ENCODE assay signal across 8 cellular contexts in the genomic region with DNA sequence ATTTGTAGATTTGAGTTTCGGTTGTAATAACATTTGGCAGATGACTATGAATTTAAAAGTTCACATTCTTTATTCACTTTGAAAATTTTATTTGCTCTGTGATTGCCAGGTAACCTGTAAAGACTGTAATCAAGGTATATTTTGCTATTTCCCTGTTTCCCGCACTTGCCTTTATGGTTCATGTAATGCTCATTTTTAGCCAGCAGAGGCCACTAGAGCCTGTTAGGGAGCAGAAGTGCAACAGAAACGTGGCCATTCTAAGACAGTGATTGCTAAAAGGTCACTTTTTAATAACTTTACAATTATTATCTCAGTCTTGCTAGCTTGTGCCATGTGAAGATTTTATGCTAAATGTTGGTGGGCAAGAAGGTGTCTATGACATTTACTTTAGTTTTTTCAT. TPM values are rescaled to one million over a fixed set of nuclear protein-coding genes. Genes with fewer than 3 reads are reported as not detected.
DNase-seq lines count a peak whose midpoint lies in the region; ATAC-seq and TF ChIP-seq lines count a peak whose summit lies in the region.

No MANE protein-coding gene starts in this region.

- 20 to 37% methylated on average over 3 of the region's 3 CpGs for WGBS in lung, 2 donors

- H3K36me3 ChIP-seq in CD8-positive, alpha-beta T cell (ENCODE audit: insufficient read depth, low read length): peaks cover 3% of the 10 kb centered on the region
- H3K36me3 ChIP-seq in breast epithelium (no peaks in the 10 kb centered on the region), lung (ENCODE audit: control insufficient read depth in 2 of 2, insufficient read depth in 2 of 2, low read length in 2 of 2) (peaks cover 4 to 8% of the 10 kb centered on the region in 2 donors)

- peak; percentile 73 for TF ChIP-seq CTCF in CD8-positive, alpha-beta T cell (IDR thresholded peaks at IDR 0.05)
- peak; percentile 81 for TF ChIP-seq CTCF in GM12873 (IDR thresholded peaks at IDR 0.05; ENCODE audit: insufficient read depth, low read depth, low read length, missing control alignments)
- peak in 2 of 3 donors; percentile 64 to 68 for TF ChIP-seq CTCF in breast epithelium (IDR thresholded peaks at IDR 0.05)
- TF ChIP-seq CTCF in lung (IDR thresholded peaks at IDR 0.05; ENCODE audit: control extremely low read depth, extremely low read depth): peak; percentile 78

- intact Hi-C loops in CD8-positive, alpha-beta T cell (cut with DNase I, micrococcal nuclease): loop anchor here (5.0 kb wide), 3 partner anchors 316 to 776 kb away; partner anchors contain the start of gene EFNB1 (in 1 of the 2)
- intact Hi-C loops in breast epithelium (cut with DNase I; ENCODE audit: low total_unique reads): no loop called here

- no peaks in the 10 kb centered on the region for H3K27me3 Mint-ChIP-seq in CD8-positive, alpha-beta T cell (ENCODE audit: low read depth)

- DNase-seq in CD8-positive, alpha-beta T cell: peak in 1 of 7 experiments; percentile 33
- DNase-seq in NCI-H2227 (lab: John Stamatoyannopoulos, UW; ENCODE audit: unreplicated experiment): peak; percentile 76
- DNase-seq in breast epithelium (ENCODE audit: low spot score in 2 of 2): no peak
- peak; percentile 46 for DNase-seq in lung (ENCODE audit: low spot score)
- no peak for DNase-seq in GM19240 (ENCODE audit: insufficient read length, low spot score)

- no peak overlapping the region for H3K4me3 Mint-ChIP-seq in CD8-positive, alpha-beta T cell

- no peak for TF ChIP-seq POLR2A in breast epithelium (IDR thresholded peaks at IDR 0.05)

- H3K27me3 ChIP-seq in CD8-positive, alpha-beta T cell (ENCODE audit: insufficient read depth, low read length): no peaks in the 10 kb centered on the region
- H3K27me3 ChIP-seq in breast epithelium (peaks cover 0 to 5% of the 10 kb centered on the region in 2 donors), lung (ENCODE audit: control insufficient read depth, insufficient read depth) (no peaks in the 10 kb centered on the region)

- H3K27ac Mint-ChIP-seq in CD8-positive, alpha-beta T cell: no peak overlapping the region

- no peak overlapping the region for H3K27ac ChIP-seq in CD8-positive, alpha-beta T cell (ENCODE audit: low read depth, low read length)
- H3K27ac ChIP-seq in breast epithelium (no peak overlapping the region), lung (ENCODE audit: low read depth in 1 of 2, low read length in 1 of 2) (no peak overlapping the region)

- peaks cover 3% of the 10 kb centered on the region for H3K4me1 ChIP-seq in CD8-positive, alpha-beta T cell (ENCODE audit: insufficient read depth, low read length)
- H3K4me1 ChIP-seq in breast epithelium (no peaks in the 10 kb centered on the region), lung (ENCODE audit: control insufficient read depth in 2 of 2, insufficient read depth in 2 of 2, low read length in 2 of 2) (peaks cover 0 to 2% of the 10 kb centered on the region in 2 donors)

- peaks cover 36% of the 10 kb centered on the region for H3K36me3 Mint-ChIP-seq in CD8-positive, alpha-beta T cell

- CTCF ChIA-PET in CD8-positive, alpha-beta T cell (lab: Charles Lee): interaction anchor here (0.7 to 0.9 kb wide), 2 partner anchors 81 to 316 kb away, joined by 3 read pairs; no protein-coding TSS in a partner anchor

- H3K9me3 Mint-ChIP-seq in CD8-positive, alpha-beta T cell: no peaks in the 10 kb centered on the region

- H3K4me1 Mint-ChIP-seq in CD8-positive, alpha-beta T cell (ENCODE audit: low read depth): peaks cover 27% of the 10 kb centered on the region

- no peaks in the 10 kb centered on the region for H3K9me3 ChIP-seq in CD8-positive, alpha-beta T cell (ENCODE audit: low read length)
- H3K9me3 ChIP-seq in breast epithelium: no peaks in the 10 kb centered on the region
- no peaks in the 10 kb centered on the region for H3K9me3 ChIP-seq in lung (ENCODE audit: control insufficient read depth in 2 of 2, insufficient read depth in 1 of 2, low read length in 1 of 2)

- no peak overlapping the region for H3K4me3 ChIP-seq in CD8-positive, alpha-beta T cell (ENCODE audit: low read depth, low read length)
- H3K4me3 ChIP-seq in breast epithelium: no peak overlapping the region
- no peak overlapping the region for H3K4me3 ChIP-seq in lung

- peak; percentile 39 for ATAC-seq in CD8-positive, alpha-beta T cell
- ATAC-seq in HG02852 (IDR thresholded peaks at IDR 0.05; ENCODE audit: unreplicated experiment) (peak; percentile 73), lung (ENCODE audit: insufficient read depth, low FRiP score) (peak; percentile 62), GM21390 (IDR thresholded peaks at IDR 0.05; ENCODE audit: unreplicated experiment) (no peak)

- POLR2A ChIA-PET in CD8-positive, alpha-beta T cell (lab: Charles Lee): no interaction called here

RNA-seq across cellular contexts. Expression of gene YIPF6, which starts 12.4 kb away (rescaled TPM):
- total RNA-seq in CD8-positive, alpha-beta T cell: 10 to 100 TPM in 1 of 2 experiments, 1 to 10 TPM in 1; 7.8 to 10.4 TPM
- total RNA-seq in breast epithelium: 10 to 100 TPM; 25.3 to 27.9 (median 27.2) TPM
- total RNA-seq in lung: 10 to 100 TPM; 44.6 to 46.3 TPM
- 10 to 100 TPM; 10.3 to 17.7 TPM for polyA plus RNA-seq in lung

Comparison
In these comparisons a context has a peak if more than half of its experiments do, and no peak if none do; other contexts are left out.
1. DNase-seq: peak in NCI-H2227 (single experiment) and lung (single experiment); none in breast epithelium (0 of 2) and GM19240 (single experiment).
2. Peak in every context shown above with its lines, with median percentiles within 50 percentile points of each other: CTCF ChIP-seq.